In the genomic region with DNA sequence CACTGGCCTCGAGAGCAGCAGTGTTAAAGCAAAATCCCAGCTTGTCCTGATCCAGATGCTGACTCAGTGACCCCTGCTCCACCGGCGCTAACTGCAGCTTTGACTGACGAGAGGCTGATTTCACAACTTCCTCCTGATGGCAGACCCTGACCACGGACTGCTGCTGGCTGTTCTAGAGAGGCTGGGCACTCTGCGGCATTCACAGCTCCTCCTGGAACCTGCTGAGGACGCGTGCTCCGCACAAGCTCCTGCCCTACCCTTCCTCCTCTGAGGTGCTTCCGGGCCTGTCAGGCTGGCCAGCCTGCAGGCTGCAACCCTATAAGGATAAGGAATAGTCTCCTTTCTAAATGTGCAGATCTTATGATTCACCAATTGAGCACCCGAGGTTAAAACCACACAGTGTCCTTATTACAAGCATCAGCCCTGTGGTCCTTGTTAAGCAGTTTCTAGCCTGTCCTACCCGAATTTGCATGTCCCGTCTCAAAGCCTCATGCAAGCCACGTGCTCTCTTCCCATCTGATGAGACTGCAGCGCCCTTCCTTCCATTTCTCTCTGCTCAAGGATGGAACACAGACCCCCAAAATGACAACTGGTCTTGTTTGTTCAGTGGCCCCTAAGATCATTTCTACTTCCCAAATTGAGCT, we compare ENCODE assay signal across 10 cellular contexts. TPM values are rescaled to one million over a fixed set of nuclear protein-coding genes. Genes with fewer than 3 reads are reported as not detected.
DNase-seq lines count a peak whose midpoint lies in the region; ATAC-seq, FAIRE-seq and TF ChIP-seq lines count a peak whose summit lies in the region.
"Had no signal": no experiment of that assay in that cellular context is flagged by ENCODE, and none has a peak within 500 bp of the region (broad histone marks: within the 10 kb centered on the region; RNA-seq: fewer than 3 reads in every experiment).

No MANE protein-coding gene starts in this region.

- H4K8ac ChIP-seq in trophoblast cell (ENCODE audit: low read depth, low read length) = no peak overlapping the region

- 56% methylated on average over 14 of the region's 15 CpGs for WGBS in esophagus muscularis mucosa
- no CpG with 5 or more reads among the region's 15 CpGs for WGBS in trophoblast cell (ENCODE audit: extremely low coverage, insufficient coverage, insufficient read length)

- H3K79me1 ChIP-seq in trophoblast cell (ENCODE audit: low read length) = no peaks in the 10 kb centered on the region

- no peak for ATAC-seq in GM18868 (IDR thresholded peaks at IDR 0.05; ENCODE audit: unreplicated experiment)

- FAIRE-seq in kidney (lab: Jason Lieb, UNC) = no peak

- no peak overlapping the region for H3K4ac ChIP-seq in trophoblast cell (ENCODE audit: low read depth, low read length)

- DNase-seq in GM04503 (ENCODE audit: low read depth) (peak; percentile 44), RWPE1 (ENCODE audit: low spot score) (peak; percentile 21), esophagus muscularis mucosa (ENCODE audit: extremely low spot score) (peak; percentile 93), trophoblast cell (peak; percentile 66 to 80), kidney (no peak), epidermal melanocyte (ENCODE audit: insufficient read length, low spot score) (no peak)
- no peak for DNase-seq in effector CD4-positive, alpha-beta T cell
- DNase-seq: NCI-H510A had no signal

- H3K36me3 ChIP-seq in esophagus muscularis mucosa (peaks cover 68 to 100% (median 99%) of the 10 kb centered on the region in 4 donors), trophoblast cell (ENCODE audit: control insufficient read depth in 1 of 2, insufficient read depth in 2 of 2, low read length in 2 of 2) (peaks cover 58 to 64% of the 10 kb centered on the region in 2 experiments), kidney (ENCODE audit: control insufficient read depth in 1 of 2, insufficient read depth in 2 of 2, low read length in 2 of 2) (peaks cover 34 to 50% of the 10 kb centered on the region in 2 donors)

- no peak overlapping the region for H3K18ac ChIP-seq in trophoblast cell (ENCODE audit: low read length)

- H3K27me3 ChIP-seq in esophagus muscularis mucosa (no peaks in the 10 kb centered on the region), trophoblast cell (ENCODE audit: insufficient read depth, low read length) (no peaks in the 10 kb centered on the region)
- H3K27me3 ChIP-seq: cardiac muscle cell had no signal

- H3K23ac ChIP-seq in trophoblast cell (ENCODE audit: low read length) = no peak overlapping the region

- H3K4me1 ChIP-seq in esophagus muscularis mucosa (peaks cover 0 to 34% (median 28%) of the 10 kb centered on the region in 4 donors), trophoblast cell (ENCODE audit: control insufficient read depth in 1 of 2, insufficient read depth in 2 of 2, low read length in 2 of 2) (peaks cover 0 to 10% of the 10 kb centered on the region in 2 experiments), kidney (ENCODE audit: control insufficient read depth in 1 of 2, insufficient read depth in 1 of 2, low read depth in 1 of 2, low read length in 2 of 2) (no peaks in the 10 kb centered on the region)

- no peak overlapping the region for H2BK5ac ChIP-seq in trophoblast cell (ENCODE audit: low read depth, low read length, poor library complexity)

- no peak overlapping the region for H3K4me2 ChIP-seq in trophoblast cell (ENCODE audit: low read length)

- H4K91ac ChIP-seq in trophoblast cell (ENCODE audit: low read depth, low read length) = no peak overlapping the region

- no peak overlapping the region for H2BK120ac ChIP-seq in trophoblast cell (ENCODE audit: insufficient read depth, low read length, poor library complexity)

- H3K27ac ChIP-seq in RWPE1 = peak overlapping the region; percentile 43
- H3K27ac ChIP-seq in esophagus muscularis mucosa (replicated peaks in 1 of 4) = peak overlapping the region; percentile 81 to 87 (median 87)
- H3K27ac ChIP-seq in trophoblast cell (ENCODE audit: low read depth, low read length) = no peak overlapping the region
- H3K27ac ChIP-seq in kidney (ENCODE audit: low read depth in 2 of 2, low read length in 2 of 2) = no peak overlapping the region
- H3K27ac ChIP-seq: cardiac muscle cell had no signal

- no peak overlapping the region for H2AFZ ChIP-seq in trophoblast cell (ENCODE audit: insufficient read depth, low read length, poor library complexity)

- TF ChIP-seq CTCF in RWPE1 (conservative IDR thresholded peaks at IDR 0.05; ENCODE audit: low read depth) = no peak
- TF ChIP-seq CTCF in esophagus muscularis mucosa (IDR thresholded peaks at IDR 0.05) = no peak
- TF ChIP-seq CTCF in kidney (IDR thresholded peaks at IDR 0.05; ENCODE audit: borderline replicate concordance, extremely low read depth, insufficient read depth) = no peak

- no peak for TF ChIP-seq POLR2A in esophagus muscularis mucosa (IDR thresholded peaks at IDR 0.05; ENCODE audit: low read depth)

- H3K79me2 ChIP-seq in trophoblast cell (ENCODE audit: control insufficient read depth, insufficient read depth, low read length, poor library complexity) = no peaks in the 10 kb centered on the region

- no peak overlapping the region for H2AK5ac ChIP-seq in trophoblast cell (ENCODE audit: low read length)

- H3K4me3 ChIP-seq in esophagus muscularis mucosa (peak overlapping the region; percentile 1 to 29 (median 21)), trophoblast cell (ENCODE audit: low read depth, low read length) (no peak overlapping the region), kidney (ENCODE audit: low read length in 2 of 2) (no peak overlapping the region)
- H3K4me3 ChIP-seq: cardiac muscle cell had no signal

- H3K9me3 ChIP-seq in esophagus muscularis mucosa (no peaks in the 10 kb centered on the region), trophoblast cell (ENCODE audit: insufficient read depth, low read depth, low read length) (peaks cover 1% of the 10 kb centered on the region), kidney (ENCODE audit: control insufficient read depth in 1 of 2, low read length in 2 of 2) (no peaks in the 10 kb centered on the region)

- intact Hi-C loops in esophagus muscularis mucosa (cut with DNase I) = loop anchor here (5.0 kb wide), 1 partner anchor 37 kb away; no protein-coding TSS in a partner anchor
- intact Hi-C loops in kidney (cut with DNase I) = no loop called here

- no peak overlapping the region for H3K14ac ChIP-seq in trophoblast cell (ENCODE audit: low read length)

- POLR2A ChIA-PET in RWPE1 (lab: Yijun Ruan, JAX; ENCODE audit: low non-redundant PET) = interaction anchor here (0.5 kb wide), 1 partner anchor 56 kb away, joined by 3 read pairs; no protein-coding TSS in a partner anchor

- no peak overlapping the region for H2BK12ac ChIP-seq in trophoblast cell (ENCODE audit: low read length)

- CTCF ChIA-PET in RWPE1 (lab: Yijun Ruan, JAX) = no interaction called here

- H3K9ac ChIP-seq in trophoblast cell (ENCODE audit: low read length) (no peak overlapping the region), kidney (ENCODE audit: low read length in 2 of 2) (no peak overlapping the region)

- no peak for TF ChIP-seq EP300 in esophagus muscularis mucosa (IDR thresholded peaks at IDR 0.05)

- no peak overlapping the region for H4K12ac ChIP-seq in trophoblast cell (ENCODE audit: low read depth, low read length)

RNA-seq across cellular contexts. Expression of a gene that starts 35.5 kb away (rescaled TPM):
- total RNA-seq in esophagus muscularis mucosa (1 to 10 TPM; 4.2 to 6.2 (median 4.4) TPM), kidney (6.3 TPM)
- polyA plus RNA-seq in trophoblast cell (2013) = 19.4 and 19.7 TPM in 2 replicates
- polyA plus RNA-seq in kidney (ENCODE audit: insufficient read depth, low read depth, low replicate concordance) = 1.3 TPM

Comparison
In these comparisons a context has a peak if more than half of its experiments do, and no peak if none do; other contexts are left out.
1. DNase-seq: peak in GM04503 (single experiment), RWPE1 (single experiment), esophagus muscularis mucosa (single experiment) and trophoblast cell (2 of 2); none in effector CD4-positive, alpha-beta T cell (single experiment), kidney (single experiment) and epidermal melanocyte (single experiment).
2. H3K27ac ChIP-seq: peak in RWPE1 (single experiment) and esophagus muscularis mucosa (4 of 4); none in trophoblast cell (single experiment) and kidney (0 of 2).
3. H3K4me3 ChIP-seq: peak in esophagus muscularis mucosa (4 of 4); none in trophoblast cell (single experiment) and kidney (0 of 2).